Comparison of ENCODE assay signal across 29 cellular contexts in the genomic region with DNA sequence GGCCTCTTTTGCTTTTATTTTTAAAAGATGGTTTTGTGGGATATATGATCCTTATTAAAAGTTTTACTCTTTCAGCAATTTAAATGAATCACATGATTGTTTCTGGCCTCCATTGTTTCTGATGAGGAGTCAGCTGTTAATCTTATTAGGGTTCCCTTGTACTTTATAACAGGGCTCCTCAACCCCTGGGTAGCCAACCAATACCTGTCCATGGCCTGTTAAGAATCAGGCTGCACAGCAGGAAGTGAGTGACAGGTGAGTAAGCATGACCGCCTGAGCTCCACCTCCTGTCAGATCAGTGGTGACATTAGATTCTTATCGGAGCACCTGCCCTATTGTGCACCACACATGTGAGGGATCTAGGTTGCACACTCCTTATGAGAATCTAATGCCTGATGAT.
"Had no signal": no experiment of that assay in that cellular context is flagged by ENCODE, and none has a peak within 500 bp of the region (broad histone marks: within the 10 kb centered on the region; RNA-seq: fewer than 3 reads in every experiment).

No MANE protein-coding gene starts in this region.

- H3K27ac Mint-ChIP-seq: naive thymus-derived CD8-positive, alpha-beta T cell; nephron progenitor cell; neural progenitor cell; stimulated activated effector memory CD8-positive, alpha-beta T cell treated with anti-CD3 and anti-CD28 coated beads, Interleukin-12 subunit alpha, Interleukin-12 subunit beta, amount 100 ng/mL, for 72 hours; stimulated activated naive CD8-positive, alpha-beta T cell treated with anti-CD3 and anti-CD28 coated beads, Interleukin-15, Interleukin-2, amounts not matched to agents 100 ng/mL and 50 ng/mL, for 24 hours had no signal

- H3K4me2 ChIP-seq: neural progenitor cell had no signal

- H3K4me3 Mint-ChIP-seq: naive thymus-derived CD8-positive, alpha-beta T cell; nephron progenitor cell; neural progenitor cell; stimulated activated effector memory CD8-positive, alpha-beta T cell treated with anti-CD3 and anti-CD28 coated beads, Interleukin-12 subunit alpha, Interleukin-12 subunit beta, amount 100 ng/mL, for 72 hours; stimulated activated naive CD8-positive, alpha-beta T cell treated with anti-CD3 and anti-CD28 coated beads, Interleukin-15, Interleukin-2, amounts not matched to agents 100 ng/mL and 50 ng/mL, for 24 hours had no signal

- H3K4me1 ChIP-seq: left lung, lower lobe of right lung, neural progenitor cell, prostate gland, sigmoid colon, spleen, suprapubic skin, tibial artery, upper lobe of right lung had no signal

- FAIRE-seq: keratinocyte, small intestine, urothelium cell line had no signal

- DNase-seq: hippocampal formation; kidney glomerular epithelial cell; left colon; left lung; lower lobe of right lung; mammary epithelial cell; mesenchymal stem cell; naive thymus-derived CD8-positive, alpha-beta T cell; nephron progenitor cell; occipital lobe; retina; right cardiac atrium; sigmoid colon; small intestine; spleen; stimulated activated CD4-positive, alpha-beta T cell treated with anti-CD3 and anti-CD28 coated beads, Interleukin-4, amount 100 ng/mL, for 24 hours; stimulated activated naive CD4-positive, alpha-beta T cell; tibial artery; trophoblast cell; upper lobe of right lung had no signal

- ATAC-seq: left colon; left lung; lower lobe of right lung; naive thymus-derived CD8-positive, alpha-beta T cell; right cardiac atrium; stimulated activated effector memory CD8-positive, alpha-beta T cell treated with anti-CD3 and anti-CD28 coated beads, Interleukin-12 subunit alpha, Interleukin-12 subunit beta, amount 100 ng/mL, for 72 hours; upper lobe of right lung had no signal

- H3K27me3 ChIP-seq: left lung, neural progenitor cell, neutrophil, sigmoid colon, spleen, suprapubic skin, tibial artery, upper lobe of right lung had no signal

- H2AFZ ChIP-seq: neural progenitor cell had no signal

- H3K4me1 Mint-ChIP-seq: naive thymus-derived CD8-positive, alpha-beta T cell; neural progenitor cell; stimulated activated effector memory CD8-positive, alpha-beta T cell treated with anti-CD3 and anti-CD28 coated beads, Interleukin-12 subunit alpha, Interleukin-12 subunit beta, amount 100 ng/mL, for 72 hours had no signal

- H3K9ac ChIP-seq: neural progenitor cell had no signal

- H3K4me3 ChIP-seq: left lung, lower lobe of right lung, neural progenitor cell, prostate gland, sigmoid colon, spleen, suprapubic skin, thoracic aorta, tibial artery, upper lobe of right lung had no signal

- H3K36me3 Mint-ChIP-seq: neural progenitor cell; stimulated activated effector memory CD8-positive, alpha-beta T cell treated with anti-CD3 and anti-CD28 coated beads, Interleukin-12 subunit alpha, Interleukin-12 subunit beta, amount 100 ng/mL, for 72 hours had no signal

- H3K9me3 ChIP-seq: lower lobe of right lung, neutrophil, prostate gland, sigmoid colon, upper lobe of right lung had no signal

- H3K27ac ChIP-seq: left lung, lower lobe of right lung, neural progenitor cell, neutrophil, prostate gland, sigmoid colon, spleen, suprapubic skin, thoracic aorta, tibial artery, upper lobe of right lung had no signal

- H3K36me3 ChIP-seq: left lung, lower lobe of right lung, neural progenitor cell, neutrophil, prostate gland, sigmoid colon, spleen, suprapubic skin, thoracic aorta, tibial artery, upper lobe of right lung had no signal
